11 cellular contexts compared by ENCODE assay signal in the genomic region with DNA sequence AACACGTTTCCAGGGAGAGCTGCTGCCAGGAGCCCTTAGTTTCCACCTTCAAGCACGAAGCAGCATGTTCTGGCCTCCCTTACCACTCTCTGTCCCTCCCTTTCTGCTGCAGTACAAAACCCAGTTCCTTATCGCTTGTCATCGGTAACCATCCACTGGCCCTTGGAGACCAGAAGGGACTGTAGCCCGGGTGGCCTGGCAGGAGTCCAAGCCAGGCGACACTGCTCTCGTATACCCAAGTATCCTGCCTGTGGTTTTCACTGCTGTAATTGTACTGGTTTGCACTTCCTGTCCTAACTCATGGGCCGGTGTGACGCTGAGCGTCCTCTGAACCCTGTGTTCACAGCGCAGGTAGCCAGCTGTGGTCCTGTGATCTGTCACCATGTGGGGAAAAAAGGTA.
DNase-seq lines count a peak whose midpoint lies in the region; ATAC-seq and TF ChIP-seq lines count a peak whose summit lies in the region.
"Had no signal": no experiment of that assay in that cellular context is flagged by ENCODE, and none has a peak within 500 bp of the region (broad histone marks: within the 10 kb centered on the region; RNA-seq: fewer than 3 reads in every experiment).

No MANE protein-coding gene starts in this region.

- 0 out of 3 replicates have a peak, but pooled peaks cover 3% of the 10 kb centered on the region for H3K4me1 Mint-ChIP-seq in GM23338

- no peaks in the 10 kb centered on the region for H4K20me1 ChIP-seq in GM23338 (replicated peaks; ENCODE audit: insufficient read depth)

- H3K27ac ChIP-seq in foreskin keratinocyte (no peak overlapping the region), GM23338 (ENCODE audit: low read depth) (no peak overlapping the region)

- H3K27me3 Mint-ChIP-seq in GM23338 (ENCODE audit: insufficient read depth, low read depth, poor library complexity): peaks cover 11% of the 10 kb centered on the region

- no peaks in the 10 kb centered on the region for H3K79me2 ChIP-seq in GM23338 (replicated peaks; ENCODE audit: insufficient read depth)

- peak; percentile 24 for DNase-seq in G401 (ENCODE audit: low spot score)
- DNase-seq in RPMI7951 (ENCODE audit: low read depth): peak; percentile 1
- peak; percentile 28 for DNase-seq in medulla oblongata (ENCODE audit: extremely low spot score)
- DNase-seq in foreskin keratinocyte: no peak
- no peak for DNase-seq in kidney tubule cell (ENCODE audit: low spot score)
- DNase-seq in GM23338 (ENCODE audit: low spot score): no peak
- DNase-seq: activated effector memory CD4-positive, alpha-beta T cell treated with Interleukin-2 at 50 U/mL for 16 hours; glutamatergic neuron; stimulated activated CD4-positive, alpha-beta T cell treated with anti-CD3 and anti-CD28 coated beads, Interleukin-12 subunit alpha, Interleukin-12 subunit beta, amount 100 ng/mL, for 4 hours had no signal

- no peak overlapping the region for H3K4me2 ChIP-seq in GM23338

- no peak for TF ChIP-seq CTCF in foreskin keratinocyte (conservative IDR thresholded peaks at IDR 0.05)
- TF ChIP-seq CTCF in GM23338 (conservative IDR thresholded peaks at IDR 0.05; ENCODE audit: low read depth in 2 of 2): no peak

- no peaks in the 10 kb centered on the region for H3K9me3 Mint-ChIP-seq in GM23338

- H3K4me1 ChIP-seq in foreskin keratinocyte (no peaks in the 10 kb centered on the region), GM23338 (ENCODE audit: insufficient read depth) (no peaks in the 10 kb centered on the region)

- in situ Hi-C loops in G401 (cut with HindIII; ENCODE audit: low sequenced_read_pairs): no loop called here

- H3F3A ChIP-seq in GM23338 (replicated peaks; ENCODE audit: low read depth): no peaks in the 10 kb centered on the region

- H3K27me3 ChIP-seq in foreskin keratinocyte: peaks cover 8% of the 10 kb centered on the region
- no peaks in the 10 kb centered on the region for H3K27me3 ChIP-seq in GM23338 (ENCODE audit: insufficient read depth)

- no peak overlapping the region for H3K4me3 Mint-ChIP-seq in GM23338

- ATAC-seq in GM21390 (IDR thresholded peaks at IDR 0.05; ENCODE audit: unreplicated experiment) (peak; percentile 55), foreskin keratinocyte (no peak), GM18868 (IDR thresholded peaks at IDR 0.05; ENCODE audit: unreplicated experiment) (no peak), GM23338 (no peak)

- no peak overlapping the region for H2AFZ ChIP-seq in GM23338

- H3K36me3 ChIP-seq in GM23338 (ENCODE audit: insufficient read depth): no peaks in the 10 kb centered on the region

- no peak overlapping the region for H3K27ac Mint-ChIP-seq in GM23338

- H3K4me3 ChIP-seq in GM23338: no peak overlapping the region

- no peaks in the 10 kb centered on the region for H3K36me3 Mint-ChIP-seq in GM23338 (ENCODE audit: low read depth)

- peaks cover 10% of the 10 kb centered on the region; the same call in 1 of the 2 replicates for H3K9me2 ChIP-seq in GM23338 (ENCODE audit: insufficient read depth)

TF ChIP-seq in GM23338, 12 proteins besides CTCF, POLR2A, EP300 and RAD21 (continues in another document):
- TF ChIP-seq JUNB (IDR thresholded peaks at IDR 0.05; ENCODE audit: unreplicated experiment) (no peak), ZNF462 (CRISPR knock-in tag; IDR thresholded peaks at IDR 0.05) (no peak), POLR2AphosphoS5 (IDR thresholded peaks at IDR 0.05; ENCODE audit: low read depth) (no peak), STAT1 (IDR thresholded peaks at IDR 0.05; ENCODE audit: unreplicated experiment) (no peak), EZH2 (IDR thresholded peaks at IDR 0.05; ENCODE audit: low read depth, unreplicated experiment) (no peak), REST (IDR thresholded peaks at IDR 0.05; ENCODE audit: unreplicated experiment) (no peak)
- TF ChIP-seq, protein P1, sequence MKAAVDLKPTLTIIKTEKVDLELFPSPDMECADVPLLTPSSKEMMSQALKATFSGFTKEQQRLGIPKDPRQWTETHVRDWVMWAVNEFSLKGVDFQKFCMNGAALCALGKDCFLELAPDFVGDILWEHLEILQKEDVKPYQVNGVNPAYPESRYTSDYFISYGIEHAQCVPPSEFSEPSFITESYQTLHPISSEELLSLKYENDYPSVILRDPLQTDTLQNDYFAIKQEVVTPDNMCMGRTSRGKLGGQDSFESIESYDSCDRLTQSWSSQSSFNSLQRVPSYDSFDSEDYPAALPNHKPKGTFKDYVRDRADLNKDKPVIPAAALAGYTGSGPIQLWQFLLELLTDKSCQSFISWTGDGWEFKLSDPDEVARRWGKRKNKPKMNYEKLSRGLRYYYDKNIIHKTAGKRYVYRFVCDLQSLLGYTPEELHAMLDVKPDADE (IDR thresholded peaks at IDR 0.05): no peak

Comparison
In these comparisons a context has a peak if more than half of its experiments do, and no peak if none do; other contexts are left out.
1. DNase-seq: peak in G401 (single experiment), RPMI7951 (single experiment) and medulla oblongata (single experiment); none in foreskin keratinocyte (0 of 2), kidney tubule cell (single experiment) and GM23338 (single experiment).